Comparison of ENCODE assay signal across 23 cellular contexts in genomic region chr16:57027067-57027466, GRCh38. TPM values are rescaled to one million over a fixed set of nuclear protein-coding genes. Genes with fewer than 3 reads are reported as not detected.
DNase-seq lines count a peak whose midpoint lies in the region; ATAC-seq and TF ChIP-seq lines count a peak whose summit lies in the region.
"Had no signal": no experiment of that assay in that cellular context is flagged by ENCODE, and none has a peak within 500 bp of the region (broad histone marks: within the 10 kb centered on the region; RNA-seq: fewer than 3 reads in every experiment).

No MANE protein-coding gene starts in this region.

- H3K4me3 Mint-ChIP-seq in CD8-positive, alpha-beta T cell = no peak overlapping the region
- no peak overlapping the region for H3K4me3 Mint-ChIP-seq in activated T-helper 17 cell treated with anti-CD3 and anti-CD28 coated beads, Interleukin-2, amount 50 U/mL, for 72 hours
- no peak overlapping the region for H3K4me3 Mint-ChIP-seq in natural killer cell
- H3K4me3 Mint-ChIP-seq: H9 had no signal

- peaks cover 90% of the 10 kb centered on the region for H3K36me3 Mint-ChIP-seq in CD8-positive, alpha-beta T cell
- peaks cover 92% of the 10 kb centered on the region for H3K36me3 Mint-ChIP-seq in activated T-helper 17 cell treated with anti-CD3 and anti-CD28 coated beads, Interleukin-2, amount 50 U/mL, for 72 hours (ENCODE audit: low read depth)
- no peaks in the 10 kb centered on the region for H3K36me3 Mint-ChIP-seq in natural killer cell

- no peaks in the 10 kb centered on the region for H3K9me3 Mint-ChIP-seq in CD8-positive, alpha-beta T cell
- H3K9me3 Mint-ChIP-seq in activated T-helper 17 cell treated with anti-CD3 and anti-CD28 coated beads, Interleukin-2, amount 50 U/mL, for 72 hours = no peaks in the 10 kb centered on the region
- peaks cover 0 to 5% of the 10 kb centered on the region in 2 donors for H3K9me3 Mint-ChIP-seq in natural killer cell
- H3K9me3 Mint-ChIP-seq: H9 had no signal

- H3K9me3 ChIP-seq in CD8-positive, alpha-beta T cell (ENCODE audit: low read length) = no peaks in the 10 kb centered on the region
- H3K9me3 ChIP-seq: right atrium auricular region had no signal

- CTCF ChIA-PET in CD8-positive, alpha-beta T cell (lab: Charles Lee) = interaction anchor here (1.0 to 2.6 kb wide), 9 partner anchors 15 to 161 kb away, joined by 3 to 21 read pairs (median 3); no protein-coding TSS in a partner anchor

- H3K36me3 ChIP-seq in CD8-positive, alpha-beta T cell (ENCODE audit: insufficient read depth, low read length) = peaks cover 29% of the 10 kb centered on the region
- H3K36me3 ChIP-seq: right atrium auricular region had no signal

- intact Hi-C loops in CD8-positive, alpha-beta T cell (cut with DNase I, micrococcal nuclease) = no loop called here
- intact Hi-C loops in natural killer cell (cut with micrococcal nuclease) = no loop called here

- peaks cover 85% of the 10 kb centered on the region for H3K4me1 ChIP-seq in CD8-positive, alpha-beta T cell (ENCODE audit: insufficient read depth, low read length)
- H3K4me1 ChIP-seq: parathyroid adenoma, right atrium auricular region had no signal

- no peak for ATAC-seq in CD8-positive, alpha-beta T cell
- ATAC-seq in activated T-helper 17 cell treated with anti-CD3 and anti-CD28 coated beads, Interleukin-2, amount 50 U/mL, for 72 hours (replicated peaks) = no peak
- ATAC-seq in natural killer cell (no peak), GM21576 (IDR thresholded peaks at IDR 0.05; ENCODE audit: unreplicated experiment) (no peak)

- no peaks in the 10 kb centered on the region for H3K27me3 ChIP-seq in CD8-positive, alpha-beta T cell (ENCODE audit: insufficient read depth, low read length)
- H3K27me3 ChIP-seq: right atrium auricular region had no signal

- no peak overlapping the region for H3K4me3 ChIP-seq in CD8-positive, alpha-beta T cell (ENCODE audit: low read depth, low read length)
- H3K4me3 ChIP-seq: right atrium auricular region had no signal

- no peaks in the 10 kb centered on the region for H3K27me3 Mint-ChIP-seq in CD8-positive, alpha-beta T cell (ENCODE audit: low read depth)
- H3K27me3 Mint-ChIP-seq in activated T-helper 17 cell treated with anti-CD3 and anti-CD28 coated beads, Interleukin-2, amount 50 U/mL, for 72 hours = no peaks in the 10 kb centered on the region
- H3K27me3 Mint-ChIP-seq in natural killer cell (ENCODE audit: low read depth in 2 of 2) = no peaks in the 10 kb centered on the region

- POLR2A ChIA-PET in CD8-positive, alpha-beta T cell (lab: Charles Lee) = interaction anchor here (0.7 to 7.3 kb wide), 7 partner anchors 12 to 61 kb away, joined by 3 to 86 read pairs (median 5); partner anchors contain the start of gene NLRC5

- H3K4me1 Mint-ChIP-seq in CD8-positive, alpha-beta T cell (ENCODE audit: low read depth) = peaks cover 96% of the 10 kb centered on the region
- H3K4me1 Mint-ChIP-seq in activated T-helper 17 cell treated with anti-CD3 and anti-CD28 coated beads, Interleukin-2, amount 50 U/mL, for 72 hours = peaks cover 35% of the 10 kb centered on the region
- peaks cover 36 to 57% of the 10 kb centered on the region in 2 donors for H3K4me1 Mint-ChIP-seq in natural killer cell

- peak; percentile 3 for DNase-seq in activated CD8-positive, alpha-beta memory T cell treated with anti-CD3 and anti-CD28 coated beads, Interleukin-2, amount 50 U/mL, for 4 hours
- no peak for DNase-seq in activated CD8-positive, alpha-beta memory T cell treated with anti-CD3 and anti-CD28 coated beads for 24 hours
- DNase-seq in CD8-positive, alpha-beta T cell = no peak
- DNase-seq in natural killer cell (no peak), NCI-H2227 treated with DMSO at 0.1 percent for 48 hours (lab: John Stamatoyannopoulos, UW) (no peak), NCI-H446 (lab: John Stamatoyannopoulos, UW) (no peak)
- DNase-seq: activated effector memory CD4-positive, alpha-beta T cell treated with Interleukin-2 at 50 U/mL for 16 hours; COR-L47; effector CD8-positive, alpha-beta T cell; GDM1; H9; head of caudate nucleus; KG1; NCI-H1436; NCI-H2081 treated with DMSO at 0.1 percent for 48 hours; NCI-H345; NCI-H774; stimulated activated CD4-positive, alpha-beta T cell treated with anti-CD3 and anti-CD28 coated beads, Interleukin-2, amount 100 ng/mL, for 24 hours; trophoblast cell had no signal

- peak overlapping the region; percentile 75 for H3K27ac Mint-ChIP-seq in CD8-positive, alpha-beta T cell
- peak overlapping the region; percentile 58 for H3K27ac Mint-ChIP-seq in activated T-helper 17 cell treated with anti-CD3 and anti-CD28 coated beads, Interleukin-2, amount 50 U/mL, for 72 hours
- peak overlapping the region; percentile 14 to 33 for H3K27ac Mint-ChIP-seq in natural killer cell

- no peak for TF ChIP-seq CTCF in CD8-positive, alpha-beta T cell (IDR thresholded peaks at IDR 0.05)
- no peak for TF ChIP-seq CTCF in natural killer cell (IDR thresholded peaks at IDR 0.05)

- no peak overlapping the region for H3K27ac ChIP-seq in CD8-positive, alpha-beta T cell (ENCODE audit: low read depth, low read length)
- H3K27ac ChIP-seq: parathyroid adenoma, right atrium auricular region had no signal

RNA-seq across cellular contexts. Expression of gene NLRC5, which starts 37.7 kb away (rescaled TPM):
- 100 to 1,000 TPM; 670 to 690 TPM for total RNA-seq in CD8-positive, alpha-beta T cell
- 100 to 1,000 TPM; 182 to 219 TPM for total RNA-seq in activated T-helper 17 cell treated with anti-CD3 and anti-CD28 coated beads, Interleukin-2, amount 50 U/mL, for 72 hours
- total RNA-seq in natural killer cell = 100 to 1,000 TPM; 320 to 563 (median 535) TPM

Comparison
In these comparisons a context has a peak if more than half of its experiments do, and no peak if none do; other contexts are left out.
1. H3K27ac Mint-ChIP-seq: peak in every context shown above with its lines; median percentile 75 in CD8-positive, alpha-beta T cell; 58 in activated T-helper 17 cell treated with anti-CD3 and anti-CD28 coated beads, Interleukin-2, amount 50 U/mL, for 72 hours; 24 in natural killer cell.